In the genomic region with DNA sequence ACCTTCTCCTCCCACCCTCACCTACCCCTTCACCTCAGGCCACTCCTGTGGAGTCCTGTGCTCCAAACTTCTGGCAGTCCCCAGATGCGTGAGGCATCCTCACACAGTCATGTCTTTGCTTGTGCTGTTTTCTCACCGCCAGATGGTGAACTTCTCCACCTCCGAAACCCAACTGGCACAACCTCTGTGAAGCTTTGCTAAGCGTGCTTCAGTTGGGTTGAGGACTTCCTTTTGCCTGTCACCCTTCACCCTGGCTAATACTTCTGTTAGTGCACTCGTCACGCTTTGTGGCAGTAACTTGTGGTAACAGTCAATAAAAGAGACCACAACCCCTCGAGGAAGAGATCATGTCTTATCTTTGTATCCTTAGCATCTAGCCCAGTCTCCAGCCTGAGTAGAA, we compare ENCODE assay signal across 1 cellular context.
TF ChIP-seq lines count a peak whose summit lies in the region.

No MANE protein-coding gene starts in this region.

TF ChIP-seq in GM23338, 12 proteins besides CTCF, POLR2A, EP300 and RAD21:
- TF ChIP-seq, protein P1, sequence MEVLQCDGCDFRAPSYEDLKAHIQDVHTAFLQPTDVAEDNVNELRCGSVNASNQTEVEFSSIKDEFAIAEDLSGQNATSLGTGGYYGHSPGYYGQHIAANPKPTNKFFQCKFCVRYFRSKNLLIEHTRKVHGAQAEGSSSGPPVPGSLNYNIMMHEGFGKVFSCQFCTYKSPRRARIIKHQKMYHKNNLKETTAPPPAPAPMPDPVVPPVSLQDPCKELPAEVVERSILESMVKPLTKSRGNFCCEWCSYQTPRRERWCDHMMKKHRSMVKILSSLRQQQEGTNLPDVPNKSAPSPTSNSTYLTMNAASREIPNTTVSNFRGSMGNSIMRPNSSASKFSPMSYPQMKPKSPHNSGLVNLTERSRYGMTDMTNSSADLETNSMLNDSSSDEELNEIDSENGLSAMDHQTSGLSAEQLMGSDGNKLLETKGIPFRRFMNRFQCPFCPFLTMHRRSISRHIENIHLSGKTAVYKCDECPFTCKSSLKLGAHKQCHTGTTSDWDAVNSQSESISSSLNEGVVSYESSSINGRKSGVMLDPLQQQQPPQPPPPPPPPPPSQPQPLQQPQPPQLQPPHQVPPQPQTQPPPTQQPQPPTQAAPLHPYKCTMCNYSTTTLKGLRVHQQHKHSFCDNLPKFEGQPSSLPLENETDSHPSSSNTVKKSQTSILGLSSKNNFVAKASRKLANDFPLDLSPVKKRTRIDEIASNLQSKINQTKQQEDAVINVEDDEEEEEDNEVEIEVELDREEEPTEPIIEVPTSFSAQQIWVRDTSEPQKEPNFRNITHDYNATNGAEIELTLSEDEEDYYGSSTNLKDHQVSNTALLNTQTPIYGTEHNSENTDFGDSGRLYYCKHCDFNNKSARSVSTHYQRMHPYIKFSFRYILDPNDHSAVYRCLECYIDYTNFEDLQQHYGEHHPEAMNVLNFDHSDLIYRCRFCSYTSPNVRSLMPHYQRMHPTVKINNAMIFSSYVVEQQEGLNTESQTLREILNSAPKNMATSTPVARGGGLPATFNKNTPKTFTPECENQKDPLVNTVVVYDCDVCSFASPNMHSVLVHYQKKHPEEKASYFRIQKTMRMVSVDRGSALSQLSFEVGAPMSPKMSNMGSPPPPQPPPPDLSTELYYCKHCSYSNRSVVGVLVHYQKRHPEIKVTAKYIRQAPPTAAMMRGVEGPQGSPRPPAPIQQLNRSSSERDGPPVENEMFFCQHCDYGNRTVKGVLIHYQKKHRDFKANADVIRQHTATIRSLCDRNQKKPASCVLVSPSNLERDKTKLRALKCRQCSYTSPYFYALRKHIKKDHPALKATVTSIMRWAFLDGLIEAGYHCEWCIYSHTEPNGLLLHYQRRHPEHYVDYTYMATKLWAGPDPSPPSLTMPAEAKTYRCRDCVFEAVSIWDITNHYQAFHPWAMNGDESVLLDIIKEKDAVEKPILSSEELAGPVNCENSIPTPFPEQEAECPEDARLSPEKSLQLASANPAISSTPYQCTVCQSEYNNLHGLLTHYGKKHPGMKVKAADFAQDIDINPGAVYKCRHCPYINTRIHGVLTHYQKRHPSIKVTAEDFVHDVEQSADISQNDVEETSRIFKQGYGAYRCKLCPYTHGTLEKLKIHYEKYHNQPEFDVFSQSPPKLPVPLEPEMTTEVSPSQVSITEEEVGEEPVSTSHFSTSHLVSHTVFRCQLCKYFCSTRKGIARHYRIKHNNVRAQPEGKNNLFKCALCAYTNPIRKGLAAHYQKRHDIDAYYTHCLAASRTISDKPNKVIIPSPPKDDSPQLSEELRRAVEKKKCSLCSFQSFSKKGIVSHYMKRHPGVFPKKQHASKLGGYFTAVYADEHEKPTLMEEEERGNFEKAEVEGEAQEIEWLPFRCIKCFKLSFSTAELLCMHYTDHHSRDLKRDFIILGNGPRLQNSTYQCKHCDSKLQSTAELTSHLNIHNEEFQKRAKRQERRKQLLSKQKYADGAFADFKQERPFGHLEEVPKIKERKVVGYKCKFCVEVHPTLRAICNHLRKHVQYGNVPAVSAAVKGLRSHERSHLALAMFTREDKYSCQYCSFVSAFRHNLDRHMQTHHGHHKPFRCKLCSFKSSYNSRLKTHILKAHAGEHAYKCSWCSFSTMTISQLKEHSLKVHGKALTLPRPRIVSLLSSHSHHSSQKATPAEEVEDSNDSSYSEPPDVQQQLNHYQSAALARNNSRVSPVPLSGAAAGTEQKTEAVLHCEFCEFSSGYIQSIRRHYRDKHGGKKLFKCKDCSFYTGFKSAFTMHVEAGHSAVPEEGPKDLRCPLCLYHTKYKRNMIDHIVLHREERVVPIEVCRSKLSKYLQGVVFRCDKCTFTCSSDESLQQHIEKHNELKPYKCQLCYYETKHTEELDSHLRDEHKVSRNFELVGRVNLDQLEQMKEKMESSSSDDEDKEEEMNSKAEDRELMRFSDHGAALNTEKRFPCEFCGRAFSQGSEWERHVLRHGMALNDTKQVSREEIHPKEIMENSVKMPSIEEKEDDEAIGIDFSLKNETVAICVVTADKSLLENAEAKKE (CRISPR knock-in tag; IDR thresholded peaks at IDR 0.05): no peak
- TF ChIP-seq, protein P2, sequence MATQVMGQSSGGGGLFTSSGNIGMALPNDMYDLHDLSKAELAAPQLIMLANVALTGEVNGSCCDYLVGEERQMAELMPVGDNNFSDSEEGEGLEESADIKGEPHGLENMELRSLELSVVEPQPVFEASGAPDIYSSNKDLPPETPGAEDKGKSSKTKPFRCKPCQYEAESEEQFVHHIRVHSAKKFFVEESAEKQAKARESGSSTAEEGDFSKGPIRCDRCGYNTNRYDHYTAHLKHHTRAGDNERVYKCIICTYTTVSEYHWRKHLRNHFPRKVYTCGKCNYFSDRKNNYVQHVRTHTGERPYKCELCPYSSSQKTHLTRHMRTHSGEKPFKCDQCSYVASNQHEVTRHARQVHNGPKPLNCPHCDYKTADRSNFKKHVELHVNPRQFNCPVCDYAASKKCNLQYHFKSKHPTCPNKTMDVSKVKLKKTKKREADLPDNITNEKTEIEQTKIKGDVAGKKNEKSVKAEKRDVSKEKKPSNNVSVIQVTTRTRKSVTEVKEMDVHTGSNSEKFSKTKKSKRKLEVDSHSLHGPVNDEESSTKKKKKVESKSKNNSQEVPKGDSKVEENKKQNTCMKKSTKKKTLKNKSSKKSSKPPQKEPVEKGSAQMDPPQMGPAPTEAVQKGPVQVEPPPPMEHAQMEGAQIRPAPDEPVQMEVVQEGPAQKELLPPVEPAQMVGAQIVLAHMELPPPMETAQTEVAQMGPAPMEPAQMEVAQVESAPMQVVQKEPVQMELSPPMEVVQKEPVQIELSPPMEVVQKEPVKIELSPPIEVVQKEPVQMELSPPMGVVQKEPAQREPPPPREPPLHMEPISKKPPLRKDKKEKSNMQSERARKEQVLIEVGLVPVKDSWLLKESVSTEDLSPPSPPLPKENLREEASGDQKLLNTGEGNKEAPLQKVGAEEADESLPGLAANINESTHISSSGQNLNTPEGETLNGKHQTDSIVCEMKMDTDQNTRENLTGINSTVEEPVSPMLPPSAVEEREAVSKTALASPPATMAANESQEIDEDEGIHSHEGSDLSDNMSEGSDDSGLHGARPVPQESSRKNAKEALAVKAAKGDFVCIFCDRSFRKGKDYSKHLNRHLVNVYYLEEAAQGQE (IDR thresholded peaks at IDR 0.05; ENCODE audit: unreplicated experiment): no peak
- TF ChIP-seq JUNB (IDR thresholded peaks at IDR 0.05; ENCODE audit: unreplicated experiment): no peak
- no peak for TF ChIP-seq NANOG (IDR thresholded peaks at IDR 0.05; ENCODE audit: borderline replicate concordance)
- TF ChIP-seq ZNF331 (CRISPR knock-in tag; IDR thresholded peaks at IDR 0.05; ENCODE audit: low read depth): no peak
- TF ChIP-seq EZH2 (IDR thresholded peaks at IDR 0.05; ENCODE audit: low read depth, unreplicated experiment): no peak
- TF ChIP-seq, protein P3, sequence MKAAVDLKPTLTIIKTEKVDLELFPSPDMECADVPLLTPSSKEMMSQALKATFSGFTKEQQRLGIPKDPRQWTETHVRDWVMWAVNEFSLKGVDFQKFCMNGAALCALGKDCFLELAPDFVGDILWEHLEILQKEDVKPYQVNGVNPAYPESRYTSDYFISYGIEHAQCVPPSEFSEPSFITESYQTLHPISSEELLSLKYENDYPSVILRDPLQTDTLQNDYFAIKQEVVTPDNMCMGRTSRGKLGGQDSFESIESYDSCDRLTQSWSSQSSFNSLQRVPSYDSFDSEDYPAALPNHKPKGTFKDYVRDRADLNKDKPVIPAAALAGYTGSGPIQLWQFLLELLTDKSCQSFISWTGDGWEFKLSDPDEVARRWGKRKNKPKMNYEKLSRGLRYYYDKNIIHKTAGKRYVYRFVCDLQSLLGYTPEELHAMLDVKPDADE (IDR thresholded peaks at IDR 0.05): no peak
- TF ChIP-seq CREB1 (CRISPR knock-in tag; IDR thresholded peaks at IDR 0.05; ENCODE audit: low read depth): no peak
- no peak for TF ChIP-seq EZH2phosphoT487 (IDR thresholded peaks at IDR 0.05; ENCODE audit: unreplicated experiment)
- no peak for TF ChIP-seq ZNF114 (CRISPR knock-in tag; IDR thresholded peaks at IDR 0.05)
- TF ChIP-seq POLR2AphosphoS5 (IDR thresholded peaks at IDR 0.05; ENCODE audit: low read depth): no peak
- TF ChIP-seq STAT1 (IDR thresholded peaks at IDR 0.05; ENCODE audit: unreplicated experiment): no peak
